ENCODE assay signal across 2 cellular contexts in genomic region chr2:150513647-150514046, GRCh38.
TF ChIP-seq lines count a peak whose summit lies in the region.

No MANE protein-coding gene starts in this region.

TF ChIP-seq in SK-N-SH, 30 proteins besides CTCF, POLR2A, EP300 and RAD21 (continued from another document):
- no peak for TF ChIP-seq USF1 (IDR thresholded peaks at IDR 0.05; ENCODE audit: borderline replicate concordance, low read depth)

TF ChIP-seq in SK-N-SH treated with all-trans-retinoic acid at 6 μM for 48 hours, 23 proteins besides CTCF, POLR2A, EP300 and RAD21 (continued from another document):
- TF ChIP-seq CREB5 (CRISPR knock-in tag; IDR thresholded peaks at IDR 0.05; ENCODE audit: low read depth), result no peak
- TF ChIP-seq ZC3H10 (CRISPR knock-in tag; IDR thresholded peaks at IDR 0.05), result no peak
- no peak for TF ChIP-seq ZNF70 (CRISPR knock-in tag; IDR thresholded peaks at IDR 0.05)
- TF ChIP-seq TCF4 (CRISPR knock-in tag; IDR thresholded peaks at IDR 0.05; ENCODE audit: borderline replicate concordance), result no peak
- TF ChIP-seq PPARA (CRISPR knock-in tag; IDR thresholded peaks at IDR 0.05; ENCODE audit: borderline replicate concordance), result no peak
- TF ChIP-seq, protein P1, sequence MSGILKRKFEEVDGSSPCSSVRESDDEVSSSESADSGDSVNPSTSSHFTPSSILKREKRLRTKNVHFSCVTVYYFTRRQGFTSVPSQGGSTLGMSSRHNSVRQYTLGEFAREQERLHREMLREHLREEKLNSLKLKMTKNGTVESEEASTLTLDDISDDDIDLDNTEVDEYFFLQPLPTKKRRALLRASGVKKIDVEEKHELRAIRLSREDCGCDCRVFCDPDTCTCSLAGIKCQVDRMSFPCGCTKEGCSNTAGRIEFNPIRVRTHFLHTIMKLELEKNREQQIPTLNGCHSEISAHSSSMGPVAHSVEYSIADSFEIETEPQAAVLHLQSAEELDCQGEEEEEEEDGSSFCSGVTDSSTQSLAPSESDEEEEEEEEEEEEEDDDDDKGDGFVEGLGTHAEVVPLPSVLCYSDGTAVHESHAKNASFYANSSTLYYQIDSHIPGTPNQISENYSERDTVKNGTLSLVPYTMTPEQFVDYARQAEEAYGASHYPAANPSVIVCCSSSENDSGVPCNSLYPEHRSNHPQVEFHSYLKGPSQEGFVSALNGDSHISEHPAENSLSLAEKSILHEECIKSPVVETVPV (CRISPR knock-in tag; IDR thresholded peaks at IDR 0.05), result no peak
- no peak for TF ChIP-seq POU6F1 (CRISPR knock-in tag; IDR thresholded peaks at IDR 0.05; ENCODE audit: borderline replicate concordance, low read depth)
- TF ChIP-seq ZFP30 (CRISPR knock-in tag; IDR thresholded peaks at IDR 0.05), result no peak
- no peak for TF ChIP-seq BACH2 (CRISPR knock-in tag; IDR thresholded peaks at IDR 0.05; ENCODE audit: borderline replicate concordance)
- no peak for TF ChIP-seq ZFP3 (CRISPR knock-in tag; IDR thresholded peaks at IDR 0.05)
- no peak for TF ChIP-seq ZNF8 (CRISPR knock-in tag; IDR thresholded peaks at IDR 0.05)
